1 cellular context compared by ENCODE assay signal in genomic region chr1:5111581-5111980, GRCh38.
TF ChIP-seq lines count a peak whose summit lies in the region.

No MANE protein-coding gene starts in this region.

TF ChIP-seq in K562, 482 proteins besides CTCF, POLR2A, EP300 and RAD21 (continued from another document):
- TF ChIP-seq DMBX1 (CRISPR knock-in tag; IDR thresholded peaks at IDR 0.05; ENCODE audit: borderline replicate concordance) (no peak), ATF2 (CRISPR knock-in tag; IDR thresholded peaks at IDR 0.05) (no peak), ZNF175 (CRISPR knock-in tag; IDR thresholded peaks at IDR 0.05; ENCODE audit: low read depth) (no peak), GTF2E2 (tag; IDR thresholded peaks at IDR 0.05) (no peak), HBP1 (CRISPR knock-in tag; IDR thresholded peaks at IDR 0.05) (no peak), ZNF696 (CRISPR knock-in tag; conservative IDR thresholded peaks at IDR 0.05) (no peak), NKRF (IDR thresholded peaks at IDR 0.05; ENCODE audit: borderline replicate concordance) (no peak), SNIP1 (IDR thresholded peaks at IDR 0.05; ENCODE audit: low read depth) (no peak), CREM (IDR thresholded peaks at IDR 0.05; ENCODE audit: low read depth) (peak; percentile 70; the same call in 1 of the 2 replicates), SMAD4 (CRISPR knock-in tag; conservative IDR thresholded peaks at IDR 0.05) (no peak), ATF1 (CRISPR knock-in tag; IDR thresholded peaks at IDR 0.05) (peak; percentile 49; the same call in 1 of the 2 replicates), ATF1 (tag; IDR thresholded peaks at IDR 0.05) (peak; percentile 92), MAZ (CRISPR knock-in tag; conservative IDR thresholded peaks at IDR 0.05 in 1 of 2, IDR thresholded peaks at IDR 0.05 in 1 of 2) (no peak), ATF3 (IDR thresholded peaks at IDR 0.05) (peak; percentile 92), ATF3 (CRISPR knock-in tag; conservative IDR thresholded peaks at IDR 0.05) (no peak), POLR2G (IDR thresholded peaks at IDR 0.05; ENCODE audit: low read depth, low read length) (no peak), ATF7 (IDR thresholded peaks at IDR 0.05) (peak; percentile 63; the same call in 1 of the 2 replicates), TAF1 (IDR thresholded peaks at IDR 0.05; ENCODE audit: control insufficient read depth, extremely low read depth, insufficient read depth, low read length, severe bottlenecking) (no peak), BRF2 (IDR thresholded peaks at IDR 0.05; ENCODE audit: borderline replicate concordance, insufficient read depth, insufficient read length) (no peak), CREB1 (IDR thresholded peaks at IDR 0.05) (peak; percentile 50; the same call in 1 of the 2 replicates), CREB1 (CRISPR knock-in tag; IDR thresholded peaks at IDR 0.05) (peak; percentile 68)
